1 cellular context compared by ENCODE assay signal in genomic region chr16:89560413-89561194, GRCh38.
A peak's percentile ranks its signal among the peaks of the same experiment; 100 is the strongest.
TF ChIP-seq lines count a peak whose summit lies in the region.

Gene RPL13, plus strand, starts transcription at chr16:89560682. Its CDS starts 278 bp downstream, at chr16:89560960.

TF ChIP-seq in HepG2, 621 proteins besides CTCF, POLR2A, EP300 and RAD21 (continued from another document and continues in another):
- TF ChIP-seq ZNF646 (CRISPR knock-in tag; IDR thresholded peaks at IDR 0.05) = 0 out of 2 replicates have a peak, but pooled peaks have one; percentile 9
- peak; percentile 93 for TF ChIP-seq HOXA3 (CRISPR knock-in tag; IDR thresholded peaks at IDR 0.05)
- peak; percentile 100 for TF ChIP-seq TAF1 (CRISPR knock-in tag; IDR thresholded peaks at IDR 0.05)
- TF ChIP-seq HDAC1 (CRISPR knock-in tag; IDR thresholded peaks at IDR 0.05) = peak; percentile 85
- TF ChIP-seq GRHL1 (CRISPR knock-in tag; conservative IDR thresholded peaks at IDR 0.05) = no peak; the same call in 1 of the 2 replicates
- peak; percentile 88 for TF ChIP-seq CREB1 (IDR thresholded peaks at IDR 0.05)
- peak; percentile 97 for TF ChIP-seq CREB1 (CRISPR knock-in tag; IDR thresholded peaks at IDR 0.05)
- TF ChIP-seq DMTF1 (CRISPR knock-in tag; IDR thresholded peaks at IDR 0.05) = no peak
- 0 out of 2 replicates have a peak, but pooled peaks have one; percentile 67 for TF ChIP-seq ZBTB49 (CRISPR knock-in tag; IDR thresholded peaks at IDR 0.05; ENCODE audit: borderline replicate concordance)
- TF ChIP-seq MLLT10 (CRISPR knock-in tag; IDR thresholded peaks at IDR 0.05) = peak; percentile 50; the same call in 1 of the 2 replicates
- peak; percentile 95 for TF ChIP-seq DMAP1 (CRISPR knock-in tag; IDR thresholded peaks at IDR 0.05)
- no peak for TF ChIP-seq ZNF567 (CRISPR knock-in tag; IDR thresholded peaks at IDR 0.05; ENCODE audit: borderline replicate concordance)
- TF ChIP-seq NFIB (CRISPR knock-in tag; IDR thresholded peaks at IDR 0.05; ENCODE audit: borderline replicate concordance) = peak; percentile 70; the same call in 1 of the 2 replicates
- no peak for TF ChIP-seq USF2 (IDR thresholded peaks at IDR 0.05; ENCODE audit: low read depth, low read length)
- no peak for TF ChIP-seq USF2 (CRISPR knock-in tag; IDR thresholded peaks at IDR 0.05; ENCODE audit: borderline replicate concordance)
- TF ChIP-seq ZNF558 (CRISPR knock-in tag; IDR thresholded peaks at IDR 0.05; ENCODE audit: borderline replicate concordance) = peak; percentile 88; the same call in 1 of the 2 replicates
- TF ChIP-seq ESRRA (CRISPR knock-in tag; IDR thresholded peaks at IDR 0.05; ENCODE audit: low read depth) = peak; percentile 75; the same call in 1 of the 2 replicates
- no peak; the same call in 1 of the 2 replicates for TF ChIP-seq NFE2 (CRISPR knock-in tag; IDR thresholded peaks at IDR 0.05)
- TF ChIP-seq RARG (CRISPR knock-in tag; IDR thresholded peaks at IDR 0.05; ENCODE audit: low read depth) = no peak; the same call in 1 of the 2 replicates
- TF ChIP-seq ZNF547 (CRISPR knock-in tag; IDR thresholded peaks at IDR 0.05) = peak; percentile 82
- no peak; the same call in 1 of the 2 replicates for TF ChIP-seq ZNF670 (CRISPR knock-in tag; IDR thresholded peaks at IDR 0.05; ENCODE audit: borderline replicate concordance)
- TF ChIP-seq IKZF4 (CRISPR knock-in tag; IDR thresholded peaks at IDR 0.05; ENCODE audit: borderline replicate concordance, low read depth, not compliant biosample characterization) = peak; percentile 78
- peak; percentile 91 for TF ChIP-seq MYPOP (CRISPR knock-in tag; IDR thresholded peaks at IDR 0.05)
- peak; percentile 93 for TF ChIP-seq ATF2 (CRISPR knock-in tag; IDR thresholded peaks at IDR 0.05)
- peak; percentile 89; the same call in 1 of the 2 replicates for TF ChIP-seq MAF1 (CRISPR knock-in tag; IDR thresholded peaks at IDR 0.05; ENCODE audit: borderline replicate concordance)
- TF ChIP-seq ZNF274 (CRISPR knock-in tag; IDR thresholded peaks at IDR 0.05) = peak; percentile 96
- peak; percentile 96; the same call in 1 of the 2 replicates for TF ChIP-seq ZNF75D (CRISPR knock-in tag; IDR thresholded peaks at IDR 0.05; ENCODE audit: borderline replicate concordance)
- peak; percentile 98 for TF ChIP-seq ZNF275 (CRISPR knock-in tag; IDR thresholded peaks at IDR 0.05; ENCODE audit: borderline replicate concordance)
- TF ChIP-seq ZNF512B (CRISPR knock-in tag; IDR thresholded peaks at IDR 0.05; ENCODE audit: borderline replicate concordance) = peak; percentile 95; the same call in 1 of the 2 replicates
- peak; percentile 76; the same call in 1 of the 2 replicates for TF ChIP-seq MIER3 (CRISPR knock-in tag; IDR thresholded peaks at IDR 0.05; ENCODE audit: borderline replicate concordance)
- peak; percentile 97 for TF ChIP-seq ZNF343 (CRISPR knock-in tag; IDR thresholded peaks at IDR 0.05)
- no peak for TF ChIP-seq CENPBD1 (CRISPR knock-in tag; IDR thresholded peaks at IDR 0.05; ENCODE audit: borderline replicate concordance, low read depth)
- TF ChIP-seq ISX (CRISPR knock-in tag; conservative IDR thresholded peaks at IDR 0.05) = peak; percentile 25; the same call in 1 of the 2 replicates
